12 cellular contexts compared by ENCODE assay signal in genomic region chr6:166459906-166460305, GRCh38.
DNase-seq lines count a peak whose midpoint lies in the region; TF ChIP-seq lines count a peak whose summit lies in the region.
"Had no signal": no experiment of that assay in that cellular context is flagged by ENCODE, and none has a peak within 500 bp of the region (broad histone marks: within the 10 kb centered on the region; RNA-seq: fewer than 3 reads in every experiment).

No MANE protein-coding gene starts in this region.

- WGBS in endodermal cell (ENCODE audit: insufficient coverage in 1 of 2, insufficient read length in 1 of 2), 2 experiments: 91 to 94% methylated on average over 4 to 10 of the region's 10 CpGs
- 89 to 95% methylated on average over 7 to 10 of the region's 10 CpGs for WGBS in testis, 2 donors
- 92% methylated on average over 10 of the region's 10 CpGs for WGBS in esophagus muscularis mucosa

- TF ChIP-seq POLR2A in testis (IDR thresholded peaks at IDR 0.05): no peak
- TF ChIP-seq POLR2A in esophagus muscularis mucosa (IDR thresholded peaks at IDR 0.05; ENCODE audit: low read depth): no peak

- H3K4me3 Mint-ChIP-seq in endodermal cell (no peak overlapping the region), nephron progenitor cell (no peak overlapping the region)
- H3K4me3 Mint-ChIP-seq in activated CD4-positive, alpha-beta T cell treated with anti-CD3 and anti-CD28 coated beads, Interleukin-2, amount 10 ng/mL, durations not matched to agents 24 days and 14 days: no peak overlapping the region
- H3K4me3 Mint-ChIP-seq: HFFc6 had no signal

- DNase-seq in H7 (peak; percentile 33), endodermal cell (no peak), nephron progenitor cell (no peak), testis (no peak), esophagus muscularis mucosa (ENCODE audit: extremely low spot score) (no peak)
- DNase-seq in activated CD4-positive, alpha-beta T cell treated with anti-CD3 and anti-CD28 coated beads, Interleukin-2, amount 10 ng/mL, durations not matched to agents 24 days and 14 days: no peak
- DNase-seq: CD4-positive, CD25-positive, alpha-beta regulatory T cell; DMS53; HCEC 1CT; HFFc6 had no signal

- H3K4me1 Mint-ChIP-seq in endodermal cell (peaks cover 4% of the 10 kb centered on the region), nephron progenitor cell (peaks cover 22% of the 10 kb centered on the region)
- H3K4me1 Mint-ChIP-seq in activated CD4-positive, alpha-beta T cell treated with anti-CD3 and anti-CD28 coated beads, Interleukin-2, amount 10 ng/mL, durations not matched to agents 24 days and 14 days: no peaks in the 10 kb centered on the region

- H3K9me3 Mint-ChIP-seq in endodermal cell (peaks cover 11% of the 10 kb centered on the region), nephron progenitor cell (peaks cover 21% of the 10 kb centered on the region)
- no peaks in the 10 kb centered on the region for H3K9me3 Mint-ChIP-seq in activated CD4-positive, alpha-beta T cell treated with anti-CD3 and anti-CD28 coated beads, Interleukin-2, amount 10 ng/mL, durations not matched to agents 24 days and 14 days
- H3K9me3 Mint-ChIP-seq: HFFc6 had no signal

- no peak overlapping the region for H3K27ac ChIP-seq in endodermal cell (ENCODE audit: low read depth, low read length)
- no peak overlapping the region for H3K27ac ChIP-seq in testis
- H3K27ac ChIP-seq in esophagus muscularis mucosa (replicated peaks in 1 of 4): no peak overlapping the region
- H3K27ac ChIP-seq: A549, HL-60 had no signal

- H3K27me3 Mint-ChIP-seq in endodermal cell (ENCODE audit: insufficient read depth) (no peaks in the 10 kb centered on the region), nephron progenitor cell (ENCODE audit: low read depth, poor library complexity) (peaks cover 2% of the 10 kb centered on the region)
- no peaks in the 10 kb centered on the region for H3K27me3 Mint-ChIP-seq in activated CD4-positive, alpha-beta T cell treated with anti-CD3 and anti-CD28 coated beads, Interleukin-2, amount 10 ng/mL, durations not matched to agents 24 days and 14 days
- H3K27me3 Mint-ChIP-seq: CD4-positive, CD25-positive, alpha-beta regulatory T cell had no signal

- H3K9ac ChIP-seq in endodermal cell (ENCODE audit: extremely low read depth, low read length, poor library complexity, severe bottlenecking): no peak overlapping the region

- peaks cover 1% of the 10 kb centered on the region; the same call in 1 of the 2 replicates for H3K36me3 ChIP-seq in H7 (replicated peaks; ENCODE audit: control insufficient read depth, insufficient read depth, low read length)
- no peaks in the 10 kb centered on the region for H3K36me3 ChIP-seq in endodermal cell (ENCODE audit: control insufficient read depth, insufficient read depth, low read length)
- H3K36me3 ChIP-seq in testis (ENCODE audit: low read depth, missing control alignments): no peaks in the 10 kb centered on the region
- peaks cover 8 to 76% (median 31%) of the 10 kb centered on the region in 4 donors for H3K36me3 ChIP-seq in esophagus muscularis mucosa

- H3K36me3 Mint-ChIP-seq in endodermal cell (ENCODE audit: low read depth): peaks cover 27% of the 10 kb centered on the region
- H3K36me3 Mint-ChIP-seq in nephron progenitor cell (ENCODE audit: low read depth): peaks cover 26% of the 10 kb centered on the region
- H3K36me3 Mint-ChIP-seq in activated CD4-positive, alpha-beta T cell treated with anti-CD3 and anti-CD28 coated beads, Interleukin-2, amount 10 ng/mL, durations not matched to agents 24 days and 14 days (ENCODE audit: low read depth): no peaks in the 10 kb centered on the region

- TF ChIP-seq EP300 in esophagus muscularis mucosa (IDR thresholded peaks at IDR 0.05): no peak

- no peaks in the 10 kb centered on the region for H3K4me1 ChIP-seq in endodermal cell (ENCODE audit: control insufficient read depth, insufficient read depth, low read length)
- H3K4me1 ChIP-seq in testis: no peaks in the 10 kb centered on the region
- H3K4me1 ChIP-seq in esophagus muscularis mucosa: peaks cover 0 to 3% (median 0%) of the 10 kb centered on the region in 4 donors
- H3K4me1 ChIP-seq: A549 had no signal

- H3K9me3 ChIP-seq in endodermal cell (ENCODE audit: control insufficient read depth, low read length) (peaks cover 5% of the 10 kb centered on the region), testis (no peaks in the 10 kb centered on the region), esophagus muscularis mucosa (no peaks in the 10 kb centered on the region)
- H3K9me3 ChIP-seq: A549 had no signal

- TF ChIP-seq CTCF in endodermal cell (conservative IDR thresholded peaks at IDR 0.05): no peak
- TF ChIP-seq CTCF in nephron progenitor cell (IDR thresholded peaks at IDR 0.05): no peak
- TF ChIP-seq CTCF in testis (IDR thresholded peaks at IDR 0.05): no peak
- TF ChIP-seq CTCF in esophagus muscularis mucosa (IDR thresholded peaks at IDR 0.05): no peak

- intact Hi-C loops in testis (cut with DNase I; ENCODE audit: low total_unique reads) (no loop called here), esophagus muscularis mucosa (cut with DNase I) (loop anchor here (10.0 kb wide), 1 partner anchor 165 kb away; the partner anchor contains the start of gene RPS6KA2)
- intact Hi-C loops in activated CD4-positive, alpha-beta T cell treated with anti-CD3 and anti-CD28 coated beads, Interleukin-2, amount 10 ng/mL, durations not matched to agents 24 days and 14 days (cut with micrococcal nuclease): no loop called here

- H3K27ac Mint-ChIP-seq in endodermal cell: peak overlapping the region; percentile 17
- peak overlapping the region; percentile 74 for H3K27ac Mint-ChIP-seq in nephron progenitor cell
- no peak overlapping the region for H3K27ac Mint-ChIP-seq in activated CD4-positive, alpha-beta T cell treated with anti-CD3 and anti-CD28 coated beads, Interleukin-2, amount 10 ng/mL, durations not matched to agents 24 days and 14 days
- H3K27ac Mint-ChIP-seq: HFFc6 had no signal

- H3K27me3 ChIP-seq in H7 (ENCODE audit: control insufficient read depth, insufficient read depth, low read length) (no peaks in the 10 kb centered on the region), endodermal cell (ENCODE audit: control insufficient read depth, insufficient read depth, low read length, poor library complexity, severe bottlenecking) (no peaks in the 10 kb centered on the region), testis (no peaks in the 10 kb centered on the region), esophagus muscularis mucosa (no peaks in the 10 kb centered on the region)

- no peak overlapping the region for H3K4me3 ChIP-seq in H7 (ENCODE audit: insufficient read depth, low read depth, low read length)
- no peak overlapping the region for H3K4me3 ChIP-seq in endodermal cell (ENCODE audit: low read length)
- H3K4me3 ChIP-seq in testis: no peak overlapping the region
- H3K4me3 ChIP-seq in esophagus muscularis mucosa: no peak overlapping the region
- H3K4me3 ChIP-seq: A549 had no signal
